In genomic region chr7:68843985-68844384, GRCh38 we compare ENCODE assay signal across 4 cellular contexts.
DNase-seq lines count a peak whose midpoint lies in the region; ATAC-seq, FAIRE-seq and TF ChIP-seq lines count a peak whose summit lies in the region.
"Not testable (repeated sequence)": the region's sequence is repeated elsewhere in the genome, so short reads cannot be mapped to it uniquely, and the experiment has no call there.

No MANE protein-coding gene starts in this region.

- H3K4me1 ChIP-seq in A549; HEK293 (ENCODE audit: control insufficient read depth, insufficient read depth, low read length); PC-9 (replicated peaks; ENCODE audit: insufficient read depth); neural progenitor cell: not testable (repeated sequence)

- DNase-seq in A549 (ENCODE audit: low read depth in 1 of 2, low spot score in 1 of 2); PC-9; neural progenitor cell (ENCODE audit: low spot score): not testable (repeated sequence)

- not testable (repeated sequence) for H3K4me3 ChIP-seq in A549; HEK293 (ENCODE audit: low read depth, low read length); PC-9; neural progenitor cell

- H3K27ac ChIP-seq in A549; HEK293 (ENCODE audit: extremely low read depth, low read depth, low read length); PC-9; neural progenitor cell: not testable (repeated sequence)

- H3K79me2 ChIP-seq in PC-9 (ENCODE audit: low read depth); neural progenitor cell (ENCODE audit: low read depth): not testable (repeated sequence)

- not testable (repeated sequence) for H3F3A ChIP-seq in PC-9 (ENCODE audit: insufficient read depth, low read depth); neural progenitor cell (ENCODE audit: low read depth)

- H4K20me1 ChIP-seq in PC-9 (ENCODE audit: insufficient read depth); neural progenitor cell (ENCODE audit: low read depth): not testable (repeated sequence)

- CTCF ChIA-PET in A549 (lab: Yijun Ruan, JAX); HEK293 (lab: Yijun Ruan, JAX); PC-9 (lab: Charles Lee): not testable (repeated sequence)

- H3K9me3 Mint-ChIP-seq in neural progenitor cell: not testable (repeated sequence)

- not testable (repeated sequence) for H3K9me2 ChIP-seq in PC-9 (ENCODE audit: insufficient read depth)

- not testable (repeated sequence) for H3K36me3 Mint-ChIP-seq in neural progenitor cell

- TF ChIP-seq RAD21 in A549 (conservative IDR thresholded peaks at IDR 0.05 in 1 of 2, IDR thresholded peaks at IDR 0.05 in 1 of 2): not testable (repeated sequence)

- intact Hi-C loops in PC-9 (cut with micrococcal nuclease; ENCODE audit: unreplicated experiment): not testable (repeated sequence)

- not testable (repeated sequence) for H3K27me3 Mint-ChIP-seq in neural progenitor cell (ENCODE audit: insufficient read depth, low read depth)

- POLR2A ChIA-PET in A549 (lab: Yijun Ruan, JAX); HEK293 (lab: Yijun Ruan, JAX); PC-9 (lab: Charles Lee; ENCODE audit: unreplicated experiment): not testable (repeated sequence)

- not testable (repeated sequence) for ATAC-seq in A549

- not testable (repeated sequence) for FAIRE-seq in A549 (lab: Jason Lieb, UNC)

- H3K4me3 Mint-ChIP-seq in neural progenitor cell: not testable (repeated sequence)

- H3K27me3 ChIP-seq in PC-9 (ENCODE audit: insufficient read depth, low read depth); neural progenitor cell: not testable (repeated sequence)

- H3K9ac ChIP-seq in neural progenitor cell: not testable (repeated sequence)

- peak overlapping the region; percentile 88 for H3K27ac Mint-ChIP-seq in neural progenitor cell

- not testable (repeated sequence) for H3K4me2 ChIP-seq in A549, PC-9, neural progenitor cell

- not testable (repeated sequence) for H3K9me3 ChIP-seq in A549; HEK293 (ENCODE audit: control insufficient read depth, insufficient read depth, low read depth, low read length); PC-9 (ENCODE audit: insufficient read depth, low read depth); neural progenitor cell (ENCODE audit: low read depth)

- TF ChIP-seq POLR2A in A549 (IDR thresholded peaks at IDR 0.05; ENCODE audit: low read length): not testable (repeated sequence)

- not testable (repeated sequence) for TF ChIP-seq EP300 in A549 (IDR thresholded peaks at IDR 0.05)

- H3K4me1 Mint-ChIP-seq in neural progenitor cell: not testable (repeated sequence)

- H3K36me3 ChIP-seq in HEK293 (ENCODE audit: control insufficient read depth in 2 of 2, insufficient read depth in 1 of 2, low read length in 2 of 2); PC-9 (ENCODE audit: low read depth); neural progenitor cell: not testable (repeated sequence)

- TF ChIP-seq CTCF in A549 (IDR thresholded peaks at IDR 0.05); HEK293 (tag by site-specific recombination; IDR thresholded peaks at IDR 0.05); PC-9 (conservative IDR thresholded peaks at IDR 0.05); neural progenitor cell (IDR thresholded peaks at IDR 0.05): not testable (repeated sequence)

- BruUV-seq in PC-9 (replicated peaks; lab: Mats Ljungman, UMichigan): not testable (repeated sequence)

- 83% methylated on average over 6 of the region's 6 CpGs for WGBS in A549 (ENCODE audit: missing lambda C conversion rate)

- 0 out of 2 replicates have a peak overlapping the region, but pooled peaks have one; percentile 24 for H2AFZ ChIP-seq in PC-9
- H2AFZ ChIP-seq in neural progenitor cell (replicated peaks): not testable (repeated sequence)

TF ChIP-seq in A549, 52 proteins besides CTCF, POLR2A, EP300 and RAD21:
- peak; percentile 94 for TF ChIP-seq ZC3H11A (IDR thresholded peaks at IDR 0.05)

TF ChIP-seq in HEK293, 187 proteins besides CTCF, POLR2A, EP300 and RAD21:
- peak; percentile 68; the same call in 1 of the 2 replicates for TF ChIP-seq ZNF518A (tag by site-specific recombination; conservative IDR thresholded peaks at IDR 0.05; ENCODE audit: low read depth)
- peak; percentile 60; the same call in 1 of the 2 replicates for TF ChIP-seq ZNF394 (tag by site-specific recombination; IDR thresholded peaks at IDR 0.05; ENCODE audit: borderline replicate concordance)
- TF ChIP-seq ZBTB8A (tag by site-specific recombination; IDR thresholded peaks at IDR 0.05): 0 out of 2 replicates have a peak, but pooled peaks have one; percentile 29
- TF ChIP-seq ZBTB11 (tag by site-specific recombination; conservative IDR thresholded peaks at IDR 0.05; ENCODE audit: low read depth): peak; percentile 55
- TF ChIP-seq ZNF555 (tag by site-specific recombination; conservative IDR thresholded peaks at IDR 0.05): peak; percentile 44
- peak; percentile 44 for TF ChIP-seq ZNF426 (tag by site-specific recombination; IDR thresholded peaks at IDR 0.05)
- TF ChIP-seq ZNF266 (tag by site-specific recombination; IDR thresholded peaks at IDR 0.05; ENCODE audit: low read depth): 0 out of 2 replicates have a peak, but pooled peaks have one; percentile 31
- TF ChIP-seq ZNF623 (tag by site-specific recombination; IDR thresholded peaks at IDR 0.05): peak; percentile 29; the same call in 1 of the 2 replicates
